ENCODE assay signal across 9 cellular contexts in the genomic region with DNA sequence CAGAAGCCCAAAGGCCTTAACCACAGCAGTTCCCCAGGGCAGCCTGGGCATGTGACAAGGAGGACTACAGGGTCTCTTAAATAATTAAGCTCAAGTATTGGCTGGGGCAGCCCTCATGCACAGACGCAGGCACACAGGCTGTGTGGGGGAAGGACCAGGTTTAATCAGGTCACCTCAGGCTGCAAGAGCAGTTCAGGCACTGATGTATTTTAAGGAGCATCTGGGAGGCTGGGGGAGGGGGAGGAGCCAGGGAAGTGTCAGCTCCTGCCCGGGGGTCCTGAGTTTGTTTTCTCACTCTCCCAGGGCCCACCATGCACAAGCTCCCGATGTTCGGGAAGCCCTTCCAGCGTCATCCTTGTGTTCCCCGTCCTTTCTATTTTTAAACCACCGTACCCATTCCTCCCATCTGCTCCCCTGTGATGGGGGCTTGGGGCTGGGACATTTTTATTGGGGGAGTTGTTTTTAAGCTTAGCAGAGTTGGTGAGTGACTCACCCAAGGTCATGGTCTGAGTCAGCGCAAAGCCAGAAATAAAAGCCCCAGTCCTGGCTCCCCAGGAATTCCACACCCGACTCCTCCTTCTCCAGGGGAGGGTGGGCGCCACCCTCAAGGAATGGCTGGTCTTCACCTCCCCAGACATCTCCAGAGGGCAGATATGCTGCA. TPM values are rescaled to one million over a fixed set of nuclear protein-coding genes. Genes with fewer than 3 reads are reported as not detected.
DNase-seq lines count a peak whose midpoint lies in the region; ATAC-seq and TF ChIP-seq lines count a peak whose summit lies in the region.
"Had no signal": no experiment of that assay in that cellular context is flagged by ENCODE, and none has a peak within 500 bp of the region (broad histone marks: within the 10 kb centered on the region; RNA-seq: fewer than 3 reads in every experiment).

No MANE protein-coding gene starts in this region.

- DNase-seq in AG10803 (ENCODE audit: low read depth) = peak; percentile 68
- peak; percentile 42 to 52 for DNase-seq in SJCRH30
- DNase-seq in hepatic stellate cell (ENCODE audit: low spot score) = peak; percentile 88
- DNase-seq in psoas muscle = no peak
- DNase-seq in stimulated activated CD4-positive, alpha-beta T cell treated with anti-CD3 and anti-CD28 coated beads, Interleukin-2, amount 100 ng/mL, for 24 hours = no peak
- DNase-seq in midbrain (lab: John Stamatoyannopoulos, UW) = no peak
- DNase-seq: activated naive CD8-positive, alpha-beta T cell treated with anti-CD3 and anti-CD28 coated beads for 36 hours had no signal

- H3K9me3 ChIP-seq in SJCRH30 (replicated peaks) (no peaks in the 10 kb centered on the region), psoas muscle (no peaks in the 10 kb centered on the region)
- H3K9me3 ChIP-seq: suprapubic skin had no signal

- WGBS in psoas muscle, 3 donors = 48 to 57% (median 53%) methylated on average over 10 of the region's 10 CpGs

- peak overlapping the region; percentile 20 for H3K4me3 ChIP-seq in AG10803 (ENCODE audit: low read length)
- no peak overlapping the region for H3K4me3 ChIP-seq in SJCRH30
- H3K4me3 ChIP-seq in psoas muscle = no peak overlapping the region
- H3K4me3 ChIP-seq: suprapubic skin had no signal

- intact Hi-C loops in psoas muscle (cut with DNase I) = no loop called here

- H3K27ac ChIP-seq in SJCRH30 (no peak overlapping the region), psoas muscle (no peak overlapping the region)

- H3K36me3 ChIP-seq in SJCRH30 = peaks cover 2% of the 10 kb centered on the region; the same call in 1 of the 2 replicates
- H3K36me3 ChIP-seq in psoas muscle (ENCODE audit: insufficient read depth in 1 of 2, low read depth in 1 of 2) = no peaks in the 10 kb centered on the region
- H3K36me3 ChIP-seq: suprapubic skin had no signal

- H3K27me3 ChIP-seq in SJCRH30 = no peaks in the 10 kb centered on the region
- H3K27me3 ChIP-seq in psoas muscle (ENCODE audit: insufficient read depth in 3 of 3, low read length in 2 of 3) = peaks cover 0 to 6% (median 4%) of the 10 kb centered on the region in 3 donors

- peaks cover 43% of the 10 kb centered on the region for H3K4me1 ChIP-seq in SJCRH30
- peaks cover 3% of the 10 kb centered on the region for H3K4me1 ChIP-seq in psoas muscle
- H3K4me1 ChIP-seq: suprapubic skin had no signal

- no peak for ATAC-seq in psoas muscle

- TF ChIP-seq CTCF in AG10803 (conservative IDR thresholded peaks at IDR 0.05; ENCODE audit: low read length) = no peak
- TF ChIP-seq CTCF in psoas muscle (IDR thresholded peaks at IDR 0.05) = no peak

RNA-seq across cellular contexts. Expression of a gene that starts 2.4 kb away (rescaled TPM):
- 3.1 and 3.7 TPM in 2 replicates for total RNA-seq in SJCRH30 (2014; rRNA removed; shearing (Covaris generic))
- total RNA-seq in psoas muscle = 1 to 10 TPM in 1 of 4 donors, under 1 TPM in 3; 0.27 to 1.1 (median 0.77) TPM
- polyA plus RNA-seq in psoas muscle = under 1 TPM; 0.60 to 0.69 (median 0.66) TPM
- total RNA-seq: activated naive CD8-positive, alpha-beta T cell treated with anti-CD3 and anti-CD28 coated beads for 36 hours; OCI-LY7 had no signal

RNA-seq across cellular contexts. Expression of a gene that starts 18.9 kb away (rescaled TPM):
- 12.9 and 14.7 TPM in 2 replicates for total RNA-seq in SJCRH30 (2014; rRNA removed; shearing (Covaris generic))
- 10 to 100 TPM; 13.1 to 23.2 (median 18.5) TPM for total RNA-seq in psoas muscle
- polyA plus RNA-seq in psoas muscle = 10 to 100 TPM; 17.1 to 28.6 (median 17.2) TPM

RNA-seq across cellular contexts. Expression of a gene that starts 26.5 kb away (rescaled TPM):
- total RNA-seq in SJCRH30 (2014; rRNA removed; shearing (Covaris generic)) = 9.9 and 10.3 TPM in 2 replicates
- 10 to 100 TPM in 2 of 4 donors, 1 to 10 TPM in 2; 7.3 to 12.2 (median 9.2) TPM for total RNA-seq in psoas muscle
- 10 to 100 TPM; 10.3 to 14.5 (median 13.2) TPM for polyA plus RNA-seq in psoas muscle

RNA-seq across cellular contexts. Expression of a gene that starts 57.7 kb away (rescaled TPM):
- total RNA-seq in SJCRH30 (2014; rRNA removed; shearing (Covaris generic)) = 21.4 and 22.1 TPM in 2 replicates
- 10 to 100 TPM; 17.5 to 27.6 (median 23.2) TPM for total RNA-seq in psoas muscle
- polyA plus RNA-seq in psoas muscle = 10 to 100 TPM; 14.7 to 23.3 (median 18.9) TPM

RNA-seq across cellular contexts. Expression of a gene that starts 57.9 kb away (rescaled TPM):
- 528 and 532 TPM in 2 replicates for total RNA-seq in SJCRH30 (2014; rRNA removed; shearing (Covaris generic))
- 100 to 1,000 TPM; 185 to 252 (median 217) TPM for total RNA-seq in psoas muscle
- polyA plus RNA-seq in psoas muscle = 100 to 1,000 TPM; 156 to 291 (median 259) TPM

Comparison
In these comparisons a context has a peak if more than half of its experiments do, and no peak if none do; other contexts are left out.
1. DNase-seq: peak in AG10803 (single experiment), SJCRH30 (2 of 2) and hepatic stellate cell (single experiment); none in psoas muscle (0 of 2), stimulated activated CD4-positive, alpha-beta T cell treated with anti-CD3 and anti-CD28 coated beads, Interleukin-2, amount 100 ng/mL, for 24 hours (0 of 2) and midbrain (single experiment).